Comparison of ENCODE assay signal across 8 cellular contexts in the genomic region with DNA sequence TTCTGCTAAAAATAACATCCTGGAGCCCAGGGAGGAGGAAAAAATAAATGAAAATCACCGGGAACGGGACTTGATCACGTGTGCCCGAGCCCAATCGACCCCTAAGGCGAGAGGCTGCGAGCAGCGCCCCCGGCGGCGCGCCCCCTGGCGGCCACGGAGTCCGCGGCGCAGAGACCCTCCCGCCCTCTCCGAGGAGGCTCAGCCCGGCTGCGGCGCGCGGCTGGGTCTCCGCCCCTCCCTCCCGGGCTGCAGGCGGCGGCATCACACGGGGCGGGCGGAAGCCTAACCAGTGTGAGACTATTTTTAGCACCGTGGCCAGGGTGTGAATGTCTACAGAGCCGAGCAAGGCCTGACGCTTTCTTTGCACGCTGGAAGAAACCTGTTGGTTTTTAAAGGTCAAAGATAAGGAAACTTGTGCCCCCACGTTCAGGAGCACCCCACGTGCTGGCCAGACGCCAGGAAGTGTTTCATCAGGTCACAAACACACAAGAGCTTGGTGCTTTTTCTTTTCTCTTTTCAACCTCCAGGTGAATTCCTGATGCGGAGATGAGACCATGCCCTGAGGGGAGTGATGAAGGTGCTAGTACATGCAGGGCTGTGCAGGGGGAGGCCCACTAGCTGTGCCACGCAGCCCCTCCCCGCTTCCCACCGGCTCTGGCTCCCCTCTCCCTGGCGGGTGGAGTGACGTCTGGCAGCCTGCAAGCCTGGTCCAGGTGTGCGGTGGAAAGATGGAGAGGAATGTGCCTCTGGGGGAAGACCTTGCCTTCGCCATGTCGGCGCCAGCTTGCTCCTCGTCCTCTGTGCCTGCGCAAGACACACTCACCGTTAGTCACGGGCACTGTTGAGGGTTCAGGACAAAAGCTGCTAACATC. TPM values are rescaled to one million over a fixed set of nuclear protein-coding genes. Genes with fewer than 3 reads are reported as not detected.
DNase-seq lines count a peak whose midpoint lies in the region; ATAC-seq and TF ChIP-seq lines count a peak whose summit lies in the region.

No MANE protein-coding gene starts in this region.

- H4K12ac ChIP-seq in trophoblast cell (ENCODE audit: low read depth, low read length): no peak overlapping the region

- TF ChIP-seq POLR2A in tibial nerve (IDR thresholded peaks at IDR 0.05): no peak

- H3K27ac Mint-ChIP-seq in activated naive CD8-positive, alpha-beta T cell: peak overlapping the region; percentile 99

- H2AK5ac ChIP-seq in trophoblast cell (ENCODE audit: low read length): no peak overlapping the region

- no peak overlapping the region for H3K23ac ChIP-seq in trophoblast cell (ENCODE audit: low read length)

- H3K9me3 ChIP-seq in trophoblast cell (ENCODE audit: insufficient read depth, low read depth, low read length) (peaks cover 2% of the 10 kb centered on the region), tibial nerve (no peaks in the 10 kb centered on the region)

- H3K4me2 ChIP-seq in trophoblast cell (ENCODE audit: low read length): peak overlapping the region; percentile 76

- no peak overlapping the region for H2BK5ac ChIP-seq in trophoblast cell (ENCODE audit: low read depth, low read length, poor library complexity)

- no peak overlapping the region for H3K9ac ChIP-seq in trophoblast cell (ENCODE audit: low read length)

- H3K27ac ChIP-seq in trophoblast cell (ENCODE audit: low read depth, low read length): peak overlapping the region; percentile 42
- H3K27ac ChIP-seq in tibial nerve: peak overlapping the region in 1 of 4 donors; percentile 52

- DNase-seq in NCI-H1092 treated with DMSO at 0.1 percent for 48 hours (lab: John Stamatoyannopoulos, UW) (peak; percentile 71), Right ventricle myocardium inferior (ENCODE audit: missing footprints) (peak; percentile 90), trophoblast cell (peak; percentile 90 to 91), tibial nerve (ENCODE audit: low spot score in 2 of 2) (peak; percentile 54 to 59)

- no peak overlapping the region for H3K14ac ChIP-seq in trophoblast cell (ENCODE audit: low read length)

- peaks cover 35% of the 10 kb centered on the region for H3K4me1 Mint-ChIP-seq in activated naive CD8-positive, alpha-beta T cell (ENCODE audit: low read depth)

- peak; percentile 96 for TF ChIP-seq CTCF in GM12874 (IDR thresholded peaks at IDR 0.05; ENCODE audit: insufficient read depth, low read depth, low read length)
- TF ChIP-seq CTCF in tibial nerve (IDR thresholded peaks at IDR 0.05): peak; percentile 93 to 99 (median 95)

- WGBS in trophoblast cell (ENCODE audit: extremely low coverage, insufficient coverage, insufficient read length): no CpG with 5 or more reads among the region's 52 CpGs
- WGBS in tibial nerve, 2 donors: 18 to 27% methylated on average over 34 to 52 of the region's 52 CpGs

- H3K27me3 ChIP-seq in trophoblast cell (ENCODE audit: insufficient read depth, low read length): no peaks in the 10 kb centered on the region
- H3K27me3 ChIP-seq in tibial nerve: no peaks in the 10 kb centered on the region

- TF ChIP-seq EP300 in tibial nerve (IDR thresholded peaks at IDR 0.05): peak in 1 of 2 donors; percentile 49

- H3K27me3 Mint-ChIP-seq in activated naive CD8-positive, alpha-beta T cell: no peaks in the 10 kb centered on the region

- H3K79me2 ChIP-seq in trophoblast cell (ENCODE audit: control insufficient read depth, insufficient read depth, low read length, poor library complexity): no peaks in the 10 kb centered on the region

- no peaks in the 10 kb centered on the region for H3K9me3 Mint-ChIP-seq in activated naive CD8-positive, alpha-beta T cell (ENCODE audit: low read depth)

- H3K4me3 ChIP-seq in trophoblast cell (ENCODE audit: low read depth, low read length): peak overlapping the region; percentile 46
- peak overlapping the region; percentile 11 to 33 (median 21) for H3K4me3 ChIP-seq in tibial nerve

- intact Hi-C loops in Right ventricle myocardium inferior (cut with DNase I): loop anchor here (1.0 to 10.0 kb wide), 4 partner anchors 14 to 148 kb away; no protein-coding TSS in a partner anchor

- H4K91ac ChIP-seq in trophoblast cell (ENCODE audit: low read depth, low read length): no peak overlapping the region

- no peak overlapping the region for H2BK12ac ChIP-seq in trophoblast cell (ENCODE audit: low read length)

- peak overlapping the region; percentile 68 for H3K4me3 Mint-ChIP-seq in activated naive CD8-positive, alpha-beta T cell

- H2BK120ac ChIP-seq in trophoblast cell (ENCODE audit: insufficient read depth, low read length, poor library complexity): no peak overlapping the region

- peak overlapping the region; percentile 46 for H2AFZ ChIP-seq in trophoblast cell (ENCODE audit: insufficient read depth, low read length, poor library complexity)

- ATAC-seq in HG02678 (IDR thresholded peaks at IDR 0.05; ENCODE audit: unreplicated experiment) (peak; percentile 92), SK-N-SH treated with all-trans-retinoic acid at 6 μM for 48 hours (peak; percentile 98), Right ventricle myocardium inferior (peak; percentile 98)

- no peak overlapping the region for H4K8ac ChIP-seq in trophoblast cell (ENCODE audit: low read depth, low read length)

- H3K36me3 ChIP-seq in trophoblast cell (ENCODE audit: control insufficient read depth in 1 of 2, insufficient read depth in 2 of 2, low read length in 2 of 2): no peaks in the 10 kb centered on the region
- H3K36me3 ChIP-seq in tibial nerve: no peaks in the 10 kb centered on the region

- peaks cover 3% of the 10 kb centered on the region for H3K79me1 ChIP-seq in trophoblast cell (ENCODE audit: low read length)

- H3K4ac ChIP-seq in trophoblast cell (ENCODE audit: low read depth, low read length): no peak overlapping the region

- H3K18ac ChIP-seq in trophoblast cell (ENCODE audit: low read length): no peak overlapping the region

- H3K4me1 ChIP-seq in trophoblast cell (ENCODE audit: control insufficient read depth in 1 of 2, insufficient read depth in 2 of 2, low read length in 2 of 2) (peaks cover 10 to 16% of the 10 kb centered on the region in 2 experiments), tibial nerve (peaks cover 0 to 25% (median 12%) of the 10 kb centered on the region in 4 donors)

- H3K36me3 Mint-ChIP-seq in activated naive CD8-positive, alpha-beta T cell: peaks cover 5% of the 10 kb centered on the region

TF ChIP-seq in SK-N-SH treated with all-trans-retinoic acid at 6 μM for 48 hours, 23 proteins besides CTCF, POLR2A, EP300 and RAD21:
- no peak for TF ChIP-seq ZFP3 (CRISPR knock-in tag; IDR thresholded peaks at IDR 0.05)
- peak; percentile 4; the same call in 1 of the 2 replicates for TF ChIP-seq ZFP30 (CRISPR knock-in tag; IDR thresholded peaks at IDR 0.05)
- TF ChIP-seq ZNF8 (CRISPR knock-in tag; IDR thresholded peaks at IDR 0.05): peak; percentile 36; the same call in 1 of the 2 replicates
- TF ChIP-seq, protein P1, sequence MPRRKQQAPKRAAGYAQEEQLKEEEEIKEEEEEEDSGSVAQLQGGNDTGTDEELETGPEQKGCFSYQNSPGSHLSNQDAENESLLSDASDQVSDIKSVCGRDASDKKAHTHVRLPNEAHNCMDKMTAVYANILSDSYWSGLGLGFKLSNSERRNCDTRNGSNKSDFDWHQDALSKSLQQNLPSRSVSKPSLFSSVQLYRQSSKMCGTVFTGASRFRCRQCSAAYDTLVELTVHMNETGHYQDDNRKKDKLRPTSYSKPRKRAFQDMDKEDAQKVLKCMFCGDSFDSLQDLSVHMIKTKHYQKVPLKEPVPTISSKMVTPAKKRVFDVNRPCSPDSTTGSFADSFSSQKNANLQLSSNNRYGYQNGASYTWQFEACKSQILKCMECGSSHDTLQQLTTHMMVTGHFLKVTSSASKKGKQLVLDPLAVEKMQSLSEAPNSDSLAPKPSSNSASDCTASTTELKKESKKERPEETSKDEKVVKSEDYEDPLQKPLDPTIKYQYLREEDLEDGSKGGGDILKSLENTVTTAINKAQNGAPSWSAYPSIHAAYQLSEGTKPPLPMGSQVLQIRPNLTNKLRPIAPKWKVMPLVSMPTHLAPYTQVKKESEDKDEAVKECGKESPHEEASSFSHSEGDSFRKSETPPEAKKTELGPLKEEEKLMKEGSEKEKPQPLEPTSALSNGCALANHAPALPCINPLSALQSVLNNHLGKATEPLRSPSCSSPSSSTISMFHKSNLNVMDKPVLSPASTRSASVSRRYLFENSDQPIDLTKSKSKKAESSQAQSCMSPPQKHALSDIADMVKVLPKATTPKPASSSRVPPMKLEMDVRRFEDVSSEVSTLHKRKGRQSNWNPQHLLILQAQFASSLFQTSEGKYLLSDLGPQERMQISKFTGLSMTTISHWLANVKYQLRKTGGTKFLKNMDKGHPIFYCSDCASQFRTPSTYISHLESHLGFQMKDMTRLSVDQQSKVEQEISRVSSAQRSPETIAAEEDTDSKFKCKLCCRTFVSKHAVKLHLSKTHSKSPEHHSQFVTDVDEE (CRISPR knock-in tag; IDR thresholded peaks at IDR 0.05): peak; percentile 34; the same call in 1 of the 2 replicates

RNA-seq across cellular contexts. Expression of a gene that starts 35.3 kb away (rescaled TPM):
- total RNA-seq in Right ventricle myocardium inferior (18.6 TPM), tibial nerve (10 to 100 TPM; 17.4 to 28.4 (median 25.0) TPM)
- 23.3 and 25.8 TPM in 2 replicates for polyA plus RNA-seq in trophoblast cell (2013)
